In the genomic region with DNA sequence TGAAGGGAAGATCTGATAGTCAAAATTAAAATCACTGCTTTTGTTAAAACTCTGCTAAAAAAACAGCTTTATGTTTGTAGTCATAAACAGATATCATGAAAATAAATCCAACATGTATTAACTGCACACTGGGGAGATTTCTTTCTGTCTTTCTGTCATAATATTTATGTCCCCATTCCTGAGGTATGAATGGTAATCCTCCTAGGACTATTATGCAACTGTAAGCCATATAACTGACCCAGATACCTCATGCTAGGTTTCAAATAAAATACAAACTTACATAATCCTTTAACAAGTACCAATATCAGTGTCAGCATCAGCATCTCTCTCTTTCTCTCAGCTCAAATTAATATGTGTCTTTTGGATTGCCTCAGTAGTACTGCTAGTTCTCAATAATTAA, we compare ENCODE assay signal across 23 cellular contexts. TPM values are rescaled to one million over a fixed set of nuclear protein-coding genes. Genes with fewer than 3 reads are reported as not detected.
DNase-seq lines count a peak whose midpoint lies in the region; ATAC-seq and TF ChIP-seq lines count a peak whose summit lies in the region.
"Had no signal": no experiment of that assay in that cellular context is flagged by ENCODE, and none has a peak within 500 bp of the region (broad histone marks: within the 10 kb centered on the region; RNA-seq: fewer than 3 reads in every experiment).

No MANE protein-coding gene starts in this region.

- H3K4me1 ChIP-seq in osteoblast (ENCODE audit: insufficient read depth, low read length), result peaks cover 13% of the 10 kb centered on the region
- H3K4me1 ChIP-seq in effector memory CD4-positive, alpha-beta T cell (ENCODE audit: control insufficient read depth, insufficient read depth, low read length, poor library complexity, severe bottlenecking), result no peaks in the 10 kb centered on the region
- H3K4me1 ChIP-seq: BLaER1 treated with 17β-estradiol and CSF1 and Interleukin-3, amounts not matched to agents 10 nM and 100 nM; Caco-2; Peyer's patch; SJSA1 had no signal

- H3K4me3 ChIP-seq in dorsolateral prefrontal cortex, result no peak overlapping the region
- H3K4me3 ChIP-seq in osteoblast (ENCODE audit: insufficient read depth, low read length), result no peak overlapping the region
- no peak overlapping the region for H3K4me3 ChIP-seq in effector memory CD4-positive, alpha-beta T cell (ENCODE audit: insufficient read depth, low read depth, low read length, poor library complexity, severe bottlenecking)
- H3K4me3 ChIP-seq: BLaER1 treated with 17β-estradiol and CSF1 and Interleukin-3, amounts not matched to agents 10 nM and 100 nM; Peyer's patch; SJSA1 had no signal

- TF ChIP-seq CTCF in dorsolateral prefrontal cortex (IDR thresholded peaks at IDR 0.05 in 54 of 56, conservative IDR thresholded peaks at IDR 0.05 in 2 of 56; ENCODE audit: low read depth in 1 of 56, partially characterized antibody in 56 of 56) (no peak), osteoblast (IDR thresholded peaks at IDR 0.05; ENCODE audit: extremely low read depth, low read depth, low read length) (no peak)

- ATAC-seq in HG03025 (IDR thresholded peaks at IDR 0.05; ENCODE audit: low FRiP score, unreplicated experiment), result no peak

- intact Hi-C loops in dorsolateral prefrontal cortex (cut with DNase I), result no loop called here

- no peaks in the 10 kb centered on the region for H4K20me1 ChIP-seq in osteoblast (ENCODE audit: insufficient read depth, low read length)

- no peak overlapping the region for H2AFZ ChIP-seq in osteoblast (ENCODE audit: low read length)

- peak overlapping the region; percentile 32 for H3K4me2 ChIP-seq in osteoblast (ENCODE audit: insufficient read depth, low read length)
- H3K4me2 ChIP-seq: BLaER1 treated with 17β-estradiol and CSF1 and Interleukin-3, amounts not matched to agents 10 nM and 100 nM had no signal

- H3K9me3 ChIP-seq in osteoblast (ENCODE audit: low read depth, low read length), result no peaks in the 10 kb centered on the region
- H3K9me3 ChIP-seq in effector memory CD4-positive, alpha-beta T cell (ENCODE audit: control insufficient read depth, low read length), result no peaks in the 10 kb centered on the region
- H3K9me3 ChIP-seq: BLaER1 treated with 17β-estradiol and CSF1 and Interleukin-3, amounts not matched to agents 10 nM and 100 nM; Caco-2; Peyer's patch; SJSA1 had no signal

- H3K27me3 ChIP-seq in dorsolateral prefrontal cortex (no peaks in the 10 kb centered on the region), osteoblast (ENCODE audit: insufficient read depth, low read length) (no peaks in the 10 kb centered on the region)
- H3K27me3 ChIP-seq in effector memory CD4-positive, alpha-beta T cell (replicated peaks; ENCODE audit: control insufficient read depth, insufficient read depth, low read length, poor library complexity, severe bottlenecking), result no peaks in the 10 kb centered on the region
- H3K27me3 ChIP-seq: BLaER1 treated with 17β-estradiol and CSF1 and Interleukin-3, amounts not matched to agents 10 nM and 100 nM; Peyer's patch; SJSA1 had no signal

- H3K27ac ChIP-seq in dorsolateral prefrontal cortex (peak overlapping the region in 48 of 59 donors; percentile 1 to 83 (median 58)), osteoblast (ENCODE audit: low read depth, low read length) (no peak overlapping the region)
- no peak overlapping the region for H3K27ac ChIP-seq in effector memory CD4-positive, alpha-beta T cell (ENCODE audit: insufficient read depth, low read length, poor library complexity, severe bottlenecking)
- H3K27ac ChIP-seq: BLaER1 treated with 17β-estradiol and CSF1 and Interleukin-3, amounts not matched to agents 10 nM and 100 nM; KMS-11; Peyer's patch; SJSA1 had no signal

- no peaks in the 10 kb centered on the region for H3K36me3 ChIP-seq in osteoblast (ENCODE audit: insufficient read depth, low read length)
- peaks cover 6% of the 10 kb centered on the region for H3K36me3 ChIP-seq in effector memory CD4-positive, alpha-beta T cell (ENCODE audit: control insufficient read depth, insufficient read depth, low read length)
- H3K36me3 ChIP-seq: SJSA1 had no signal

- DNase-seq in LHCN-M2 (ENCODE audit: low read depth) (peak; percentile 22), dorsolateral prefrontal cortex (no peak), osteoblast (ENCODE audit: insufficient read length, low spot score, missing footprints) (no peak)
- no peak for DNase-seq in activated CD4-positive, CD25-positive, alpha-beta regulatory T cell (lab: John Stamatoyannopoulos, UW)
- DNase-seq in stimulated activated naive CD4-positive, alpha-beta T cell (lab: John Stamatoyannopoulos, UW), result no peak
- DNase-seq in effector memory CD4-positive, alpha-beta T cell, result no peak
- DNase-seq: ACHN; Caco-2; CD4-positive, alpha-beta memory T cell; DMS 273 treated with DMSO at 0.1 percent for 48 hours; DMS79 treated with DMSO at 0.1 percent for 48 hours; MV-4-11; NCI-H1105 treated with DMSO at 0.1 percent for 48 hours; NCI-H2029 treated with DMSO at 0.1 percent for 48 hours; NCI-H2171 treated with DMSO at 0.1 percent for 48 hours; NCI-H524 treated with DMSO at 0.1 percent for 48 hours; Peyer's patch had no signal

- H3K79me2 ChIP-seq in osteoblast (ENCODE audit: insufficient read depth, low read length), result no peaks in the 10 kb centered on the region

RNA-seq across cellular contexts. Expression of gene IFIH1, which starts 18.2 kb away (rescaled TPM):
- total RNA-seq in LHCN-M2 (2014; rRNA removed), result 2.6 and 5.6 TPM in 2 replicates
- polyA plus RNA-seq in LHCN-M2 (2012), result 1.0 TPM
- total RNA-seq in dorsolateral prefrontal cortex, result 10 to 100 TPM in 8 of 120 experiments, 1 to 10 TPM in 112; 2.8 to 27.5 (median 6.8) TPM
- total RNA-seq in osteoblast, result 7.2 and 9.1 TPM in 2 replicates

RNA-seq across cellular contexts. Expression of gene GCA, which starts 43.7 kb away (rescaled TPM):
- total RNA-seq in LHCN-M2 (2014; rRNA removed) (0.52 and 0.90 TPM in 2 replicates), dorsolateral prefrontal cortex (10 to 100 TPM; 12.4 to 77.9 (median 44.5) TPM), osteoblast (3.3 and 3.8 TPM in 2 replicates)
- polyA plus RNA-seq in LHCN-M2 (2012), result 0.35 TPM

RNA-seq across cellular contexts. Expression of gene FAP, which starts 57.0 kb away (rescaled TPM):
- 102 and 115 TPM in 2 replicates for total RNA-seq in LHCN-M2 (2014; rRNA removed)
- 29.6 TPM for polyA plus RNA-seq in LHCN-M2 (2012)
- total RNA-seq in dorsolateral prefrontal cortex, result 10 to 100 TPM in 34 of 120 experiments, 1 to 10 TPM in 86; 2.4 to 20.2 (median 8.2) TPM
- 464 and 582 TPM in 2 replicates for total RNA-seq in osteoblast
- total RNA-seq: Caco-2; CD4-positive, alpha-beta memory T cell; H1; OCI-LY7 had no signal
- polyA plus RNA-seq: CD4-positive, alpha-beta memory T cell; H1 had no signal

Comparison
In these comparisons a context has a peak if more than half of its experiments do, and no peak if none do; other contexts are left out.
1. H3K27ac ChIP-seq: peak in dorsolateral prefrontal cortex (48 of 59); none in osteoblast (single experiment) and effector memory CD4-positive, alpha-beta T cell (single experiment).